Comparison of ENCODE assay signal across 1 cellular context in genomic region chr2:137881711-137882110, GRCh38.
TF ChIP-seq lines count a peak whose summit lies in the region.

No MANE protein-coding gene starts in this region.

TF ChIP-seq in GM23338, 12 proteins besides CTCF, POLR2A, EP300 and RAD21 (continued from another document):
- TF ChIP-seq ZNF462 (CRISPR knock-in tag; IDR thresholded peaks at IDR 0.05), result no peak
- no peak for TF ChIP-seq POLR2AphosphoS5 (IDR thresholded peaks at IDR 0.05; ENCODE audit: low read depth)
- TF ChIP-seq EZH2phosphoT487 (IDR thresholded peaks at IDR 0.05; ENCODE audit: unreplicated experiment), result no peak
